ENCODE assay signal across 17 cellular contexts in genomic region chr10:81532403-81532802, GRCh38.
A peak's percentile ranks its signal among the peaks of the same experiment; 100 is the strongest.
DNase-seq lines count a peak whose midpoint lies in the region; ATAC-seq and TF ChIP-seq lines count a peak whose summit lies in the region.
"Had no signal": no experiment of that assay in that cellular context is flagged by ENCODE, and none has a peak within 500 bp of the region (broad histone marks: within the 10 kb centered on the region; RNA-seq: fewer than 3 reads in every experiment).

No MANE protein-coding gene starts in this region.

- H3K4me1 Mint-ChIP-seq in GM23338 (no peaks in the 10 kb centered on the region), progenitor cell of endocrine pancreas (ENCODE audit: low read depth) (peaks cover 20% of the 10 kb centered on the region)
- H3K4me1 Mint-ChIP-seq: B cell had no signal

- peak overlapping the region; percentile 17; the same call in 1 of the 2 replicates for H3K27ac Mint-ChIP-seq in GM23338
- H3K27ac Mint-ChIP-seq in progenitor cell of endocrine pancreas: peak overlapping the region; percentile 12
- H3K27ac Mint-ChIP-seq: B cell; CD4-positive, alpha-beta T cell; CD8-positive, alpha-beta T cell had no signal

- H3K27me3 Mint-ChIP-seq in GM23338 (ENCODE audit: insufficient read depth, low read depth, poor library complexity) (no peaks in the 10 kb centered on the region), progenitor cell of endocrine pancreas (no peaks in the 10 kb centered on the region)
- H3K27me3 Mint-ChIP-seq: B cell; CD4-positive, alpha-beta T cell had no signal

- no peak overlapping the region for H2AFZ ChIP-seq in GM23338

- H3K36me3 Mint-ChIP-seq in GM23338 (ENCODE audit: low read depth) (peaks cover 7% of the 10 kb centered on the region; the same call in 2 of the 3 replicates), progenitor cell of endocrine pancreas (ENCODE audit: insufficient read depth) (no peaks in the 10 kb centered on the region)
- H3K36me3 Mint-ChIP-seq: CD8-positive, alpha-beta T cell had no signal

- H3K4me1 ChIP-seq in GM23338 (ENCODE audit: insufficient read depth): no peaks in the 10 kb centered on the region
- H3K4me1 ChIP-seq: BLaER1 treated with 17β-estradiol and CSF1 and Interleukin-3, amounts not matched to agents 10 nM and 100 nM; Caco-2 had no signal

- ATAC-seq in GM23338 (no peak), left lobe of liver (peak; percentile 52), HG03354 (IDR thresholded peaks at IDR 0.05; ENCODE audit: poor library complexity, severe bottlenecking, unreplicated experiment) (no peak)
- ATAC-seq: CD8-positive, alpha-beta T cell had no signal

- no peaks in the 10 kb centered on the region for H3K36me3 ChIP-seq in GM23338 (ENCODE audit: insufficient read depth)
- H3K36me3 ChIP-seq: BLaER1 treated with 17β-estradiol and CSF1 and Interleukin-3, amounts not matched to agents 10 nM and 100 nM had no signal

- no peaks in the 10 kb centered on the region for H3K27me3 ChIP-seq in GM23338 (ENCODE audit: insufficient read depth)
- H3K27me3 ChIP-seq: BLaER1 treated with 17β-estradiol and CSF1 and Interleukin-3, amounts not matched to agents 10 nM and 100 nM had no signal

- no peak overlapping the region for H3K4me3 Mint-ChIP-seq in GM23338
- H3K4me3 Mint-ChIP-seq in progenitor cell of endocrine pancreas (ENCODE audit: low read depth): no peak overlapping the region
- H3K4me3 Mint-ChIP-seq: B cell; CD4-positive, alpha-beta T cell; CD8-positive, alpha-beta T cell had no signal

- H3F3A ChIP-seq in GM23338 (replicated peaks; ENCODE audit: low read depth): no peaks in the 10 kb centered on the region

- no peaks in the 10 kb centered on the region for H3K9me2 ChIP-seq in GM23338 (ENCODE audit: insufficient read depth)

- no peaks in the 10 kb centered on the region for H4K20me1 ChIP-seq in GM23338 (replicated peaks; ENCODE audit: insufficient read depth)
- H4K20me1 ChIP-seq: BLaER1 treated with 17β-estradiol and CSF1 and Interleukin-3, amounts not matched to agents 10 nM and 100 nM had no signal

- TF ChIP-seq CTCF in GM23338 (conservative IDR thresholded peaks at IDR 0.05; ENCODE audit: low read depth in 2 of 2) (no peak), progenitor cell of endocrine pancreas (IDR thresholded peaks at IDR 0.05; ENCODE audit: unreplicated experiment) (no peak)

- H3K4me2 ChIP-seq in GM23338: no peak overlapping the region
- H3K4me2 ChIP-seq: BLaER1 treated with 17β-estradiol and CSF1 and Interleukin-3, amounts not matched to agents 10 nM and 100 nM had no signal

- DNase-seq in GM23338 (ENCODE audit: low spot score) (no peak), left lobe of liver (ENCODE audit: low spot score) (no peak), progenitor cell of endocrine pancreas (ENCODE audit: low spot score, unreplicated experiment) (no peak), AG20443 (ENCODE audit: low spot score) (no peak)
- DNase-seq: 8988T; ACHN; AML-193; Caco-2; Calu3; CD4-positive, alpha-beta T cell; CD8-positive, alpha-beta T cell; DMS79 treated with DMSO at 0.1 percent for 48 hours; GF-D8 had no signal

- no peak overlapping the region for H3K27ac ChIP-seq in GM23338 (ENCODE audit: low read depth)
- H3K27ac ChIP-seq: BLaER1 treated with 17β-estradiol and CSF1 and Interleukin-3, amounts not matched to agents 10 nM and 100 nM; C4-2B had no signal

- H3K9me3 Mint-ChIP-seq in GM23338 (peaks cover 11% of the 10 kb centered on the region), progenitor cell of endocrine pancreas (ENCODE audit: low read depth) (peaks cover 19% of the 10 kb centered on the region)

- no peak overlapping the region for H3K4me3 ChIP-seq in GM23338
- H3K4me3 ChIP-seq: BLaER1 treated with 17β-estradiol and CSF1 and Interleukin-3, amounts not matched to agents 10 nM and 100 nM had no signal

- H3K79me2 ChIP-seq in GM23338 (replicated peaks; ENCODE audit: insufficient read depth): no peaks in the 10 kb centered on the region

TF ChIP-seq in GM23338, 12 proteins besides CTCF, POLR2A, EP300 and RAD21 (continues in another document):
- TF ChIP-seq ZNF331 (CRISPR knock-in tag; IDR thresholded peaks at IDR 0.05; ENCODE audit: low read depth) (no peak), CREB1 (CRISPR knock-in tag; IDR thresholded peaks at IDR 0.05; ENCODE audit: low read depth) (no peak), NANOG (IDR thresholded peaks at IDR 0.05; ENCODE audit: borderline replicate concordance) (no peak), ZNF114 (CRISPR knock-in tag; IDR thresholded peaks at IDR 0.05) (no peak), POLR2AphosphoS5 (IDR thresholded peaks at IDR 0.05; ENCODE audit: low read depth) (no peak), EZH2phosphoT487 (IDR thresholded peaks at IDR 0.05; ENCODE audit: unreplicated experiment) (no peak), ETS1 (IDR thresholded peaks at IDR 0.05) (no peak)
- TF ChIP-seq, protein P1, sequence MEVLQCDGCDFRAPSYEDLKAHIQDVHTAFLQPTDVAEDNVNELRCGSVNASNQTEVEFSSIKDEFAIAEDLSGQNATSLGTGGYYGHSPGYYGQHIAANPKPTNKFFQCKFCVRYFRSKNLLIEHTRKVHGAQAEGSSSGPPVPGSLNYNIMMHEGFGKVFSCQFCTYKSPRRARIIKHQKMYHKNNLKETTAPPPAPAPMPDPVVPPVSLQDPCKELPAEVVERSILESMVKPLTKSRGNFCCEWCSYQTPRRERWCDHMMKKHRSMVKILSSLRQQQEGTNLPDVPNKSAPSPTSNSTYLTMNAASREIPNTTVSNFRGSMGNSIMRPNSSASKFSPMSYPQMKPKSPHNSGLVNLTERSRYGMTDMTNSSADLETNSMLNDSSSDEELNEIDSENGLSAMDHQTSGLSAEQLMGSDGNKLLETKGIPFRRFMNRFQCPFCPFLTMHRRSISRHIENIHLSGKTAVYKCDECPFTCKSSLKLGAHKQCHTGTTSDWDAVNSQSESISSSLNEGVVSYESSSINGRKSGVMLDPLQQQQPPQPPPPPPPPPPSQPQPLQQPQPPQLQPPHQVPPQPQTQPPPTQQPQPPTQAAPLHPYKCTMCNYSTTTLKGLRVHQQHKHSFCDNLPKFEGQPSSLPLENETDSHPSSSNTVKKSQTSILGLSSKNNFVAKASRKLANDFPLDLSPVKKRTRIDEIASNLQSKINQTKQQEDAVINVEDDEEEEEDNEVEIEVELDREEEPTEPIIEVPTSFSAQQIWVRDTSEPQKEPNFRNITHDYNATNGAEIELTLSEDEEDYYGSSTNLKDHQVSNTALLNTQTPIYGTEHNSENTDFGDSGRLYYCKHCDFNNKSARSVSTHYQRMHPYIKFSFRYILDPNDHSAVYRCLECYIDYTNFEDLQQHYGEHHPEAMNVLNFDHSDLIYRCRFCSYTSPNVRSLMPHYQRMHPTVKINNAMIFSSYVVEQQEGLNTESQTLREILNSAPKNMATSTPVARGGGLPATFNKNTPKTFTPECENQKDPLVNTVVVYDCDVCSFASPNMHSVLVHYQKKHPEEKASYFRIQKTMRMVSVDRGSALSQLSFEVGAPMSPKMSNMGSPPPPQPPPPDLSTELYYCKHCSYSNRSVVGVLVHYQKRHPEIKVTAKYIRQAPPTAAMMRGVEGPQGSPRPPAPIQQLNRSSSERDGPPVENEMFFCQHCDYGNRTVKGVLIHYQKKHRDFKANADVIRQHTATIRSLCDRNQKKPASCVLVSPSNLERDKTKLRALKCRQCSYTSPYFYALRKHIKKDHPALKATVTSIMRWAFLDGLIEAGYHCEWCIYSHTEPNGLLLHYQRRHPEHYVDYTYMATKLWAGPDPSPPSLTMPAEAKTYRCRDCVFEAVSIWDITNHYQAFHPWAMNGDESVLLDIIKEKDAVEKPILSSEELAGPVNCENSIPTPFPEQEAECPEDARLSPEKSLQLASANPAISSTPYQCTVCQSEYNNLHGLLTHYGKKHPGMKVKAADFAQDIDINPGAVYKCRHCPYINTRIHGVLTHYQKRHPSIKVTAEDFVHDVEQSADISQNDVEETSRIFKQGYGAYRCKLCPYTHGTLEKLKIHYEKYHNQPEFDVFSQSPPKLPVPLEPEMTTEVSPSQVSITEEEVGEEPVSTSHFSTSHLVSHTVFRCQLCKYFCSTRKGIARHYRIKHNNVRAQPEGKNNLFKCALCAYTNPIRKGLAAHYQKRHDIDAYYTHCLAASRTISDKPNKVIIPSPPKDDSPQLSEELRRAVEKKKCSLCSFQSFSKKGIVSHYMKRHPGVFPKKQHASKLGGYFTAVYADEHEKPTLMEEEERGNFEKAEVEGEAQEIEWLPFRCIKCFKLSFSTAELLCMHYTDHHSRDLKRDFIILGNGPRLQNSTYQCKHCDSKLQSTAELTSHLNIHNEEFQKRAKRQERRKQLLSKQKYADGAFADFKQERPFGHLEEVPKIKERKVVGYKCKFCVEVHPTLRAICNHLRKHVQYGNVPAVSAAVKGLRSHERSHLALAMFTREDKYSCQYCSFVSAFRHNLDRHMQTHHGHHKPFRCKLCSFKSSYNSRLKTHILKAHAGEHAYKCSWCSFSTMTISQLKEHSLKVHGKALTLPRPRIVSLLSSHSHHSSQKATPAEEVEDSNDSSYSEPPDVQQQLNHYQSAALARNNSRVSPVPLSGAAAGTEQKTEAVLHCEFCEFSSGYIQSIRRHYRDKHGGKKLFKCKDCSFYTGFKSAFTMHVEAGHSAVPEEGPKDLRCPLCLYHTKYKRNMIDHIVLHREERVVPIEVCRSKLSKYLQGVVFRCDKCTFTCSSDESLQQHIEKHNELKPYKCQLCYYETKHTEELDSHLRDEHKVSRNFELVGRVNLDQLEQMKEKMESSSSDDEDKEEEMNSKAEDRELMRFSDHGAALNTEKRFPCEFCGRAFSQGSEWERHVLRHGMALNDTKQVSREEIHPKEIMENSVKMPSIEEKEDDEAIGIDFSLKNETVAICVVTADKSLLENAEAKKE (CRISPR knock-in tag; IDR thresholded peaks at IDR 0.05): no peak
